ENCODE assay signal across 1 cellular context in the genomic region with DNA sequence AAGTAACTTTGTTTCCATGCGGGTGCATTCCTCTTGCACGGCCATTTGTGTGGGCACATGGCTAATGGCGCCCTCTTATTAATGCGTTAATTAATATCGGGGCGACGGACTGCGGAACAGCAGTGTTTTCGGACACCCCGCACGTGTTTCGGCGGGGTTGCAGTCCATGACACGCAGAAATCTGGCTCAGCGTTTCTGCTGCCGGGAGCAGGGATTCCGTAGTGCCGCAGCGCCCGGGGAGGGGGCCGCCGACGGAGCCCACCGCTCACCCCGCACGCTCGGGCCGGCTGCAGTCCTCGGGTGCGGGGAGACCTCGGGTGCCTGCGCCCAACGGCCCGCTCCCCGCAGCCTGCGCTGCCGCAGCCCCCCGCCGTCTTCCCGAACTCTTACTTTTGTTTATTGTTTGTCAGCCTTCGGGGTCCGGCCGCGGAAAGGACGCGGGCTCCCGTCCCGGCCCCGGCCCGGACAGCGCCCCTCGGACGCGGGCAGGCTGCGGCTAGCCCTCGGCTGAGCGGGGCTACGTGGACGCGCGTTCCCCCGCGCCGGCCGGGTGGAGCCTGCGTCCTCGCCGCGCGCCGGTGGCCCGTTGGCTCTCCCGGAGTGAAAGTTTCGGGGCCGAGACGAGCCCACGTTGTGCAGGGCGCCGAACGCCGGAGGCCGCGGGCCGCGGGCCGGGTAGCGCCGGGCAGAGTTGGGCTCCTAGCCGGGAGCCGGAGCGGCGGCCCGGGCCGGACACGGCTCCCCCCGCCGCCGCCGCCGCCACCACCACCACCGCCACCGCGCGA.
A peak's percentile ranks its signal among the peaks of the same experiment; 100 is the strongest.
TF ChIP-seq lines count a peak whose summit lies in the region.

No MANE protein-coding gene starts in this region.

TF ChIP-seq in HepG2, 621 proteins besides CTCF, POLR2A, EP300 and RAD21 (continued from another document and continues in another):
- peak; percentile 16; the same call in 1 of the 2 replicates for TF ChIP-seq ARID4A (CRISPR knock-in tag; IDR thresholded peaks at IDR 0.05; ENCODE audit: borderline replicate concordance)
- TF ChIP-seq ZNF777 (CRISPR knock-in tag; IDR thresholded peaks at IDR 0.05) = peak; percentile 27; the same call in 1 of the 2 replicates
- no peak for TF ChIP-seq HNF4A (CRISPR knock-in tag; IDR thresholded peaks at IDR 0.05)
- TF ChIP-seq STAG1 (CRISPR knock-in tag; IDR thresholded peaks at IDR 0.05) = no peak
- TF ChIP-seq, protein P1, sequence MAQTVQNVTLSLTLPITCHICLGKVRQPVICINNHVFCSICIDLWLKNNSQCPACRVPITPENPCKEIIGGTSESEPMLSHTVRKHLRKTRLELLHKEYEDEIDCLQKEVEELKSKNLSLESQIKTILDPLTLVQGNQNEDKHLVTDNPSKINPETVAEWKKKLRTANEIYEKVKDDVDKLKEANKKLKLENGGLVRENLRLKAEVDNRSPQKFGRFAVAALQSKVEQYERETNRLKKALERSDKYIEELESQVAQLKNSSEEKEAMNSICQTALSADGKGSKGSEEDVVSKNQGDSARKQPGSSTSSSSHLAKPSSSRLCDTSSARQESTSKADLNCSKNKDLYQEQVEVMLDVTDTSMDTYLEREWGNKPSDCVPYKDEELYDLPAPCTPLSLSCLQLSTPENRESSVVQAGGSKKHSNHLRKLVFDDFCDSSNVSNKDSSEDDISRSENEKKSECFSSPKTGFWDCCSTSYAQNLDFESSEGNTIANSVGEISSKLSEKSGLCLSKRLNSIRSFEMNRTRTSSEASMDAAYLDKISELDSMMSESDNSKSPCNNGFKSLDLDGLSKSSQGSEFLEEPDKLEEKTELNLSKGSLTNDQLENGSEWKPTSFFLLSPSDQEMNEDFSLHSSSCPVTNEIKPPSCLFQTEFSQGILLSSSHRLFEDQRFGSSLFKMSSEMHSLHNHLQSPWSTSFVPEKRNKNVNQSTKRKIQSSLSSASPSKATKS (CRISPR knock-in tag; IDR thresholded peaks at IDR 0.05) = 0 out of 2 replicates have a peak, but pooled peaks have one; percentile 70
- TF ChIP-seq, protein P2, sequence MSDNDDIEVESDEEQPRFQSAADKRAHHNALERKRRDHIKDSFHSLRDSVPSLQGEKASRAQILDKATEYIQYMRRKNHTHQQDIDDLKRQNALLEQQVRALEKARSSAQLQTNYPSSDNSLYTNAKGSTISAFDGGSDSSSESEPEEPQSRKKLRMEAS (IDR thresholded peaks at IDR 0.05) = peak; percentile 46; the same call in 1 of the 2 replicates
- no peak for TF ChIP-seq ZNF782 (CRISPR knock-in tag; IDR thresholded peaks at IDR 0.05; ENCODE audit: borderline replicate concordance)
- no peak; the same call in 1 of the 2 replicates for TF ChIP-seq ZNF768 (CRISPR knock-in tag; IDR thresholded peaks at IDR 0.05)
- TF ChIP-seq ZNF354B (CRISPR knock-in tag; IDR thresholded peaks at IDR 0.05) = 0 out of 2 replicates have a peak, but pooled peaks have one; percentile 44
- no peak for TF ChIP-seq TRIM24 (CRISPR knock-in tag; IDR thresholded peaks at IDR 0.05)
- peak; percentile 51; the same call in 1 of the 2 replicates for TF ChIP-seq TMF1 (CRISPR knock-in tag; IDR thresholded peaks at IDR 0.05; ENCODE audit: low read depth)
- peak; percentile 48; the same call in 1 of the 2 replicates for TF ChIP-seq ZNF441 (CRISPR knock-in tag; IDR thresholded peaks at IDR 0.05; ENCODE audit: borderline replicate concordance)
- TF ChIP-seq ZNF468 (CRISPR knock-in tag; IDR thresholded peaks at IDR 0.05) = no peak
- TF ChIP-seq MYC (CRISPR knock-in tag; IDR thresholded peaks at IDR 0.05; ENCODE audit: borderline replicate concordance) = peak; percentile 28; the same call in 1 of the 2 replicates
- TF ChIP-seq ZNF431 (CRISPR knock-in tag; IDR thresholded peaks at IDR 0.05; ENCODE audit: borderline replicate concordance, low read depth) = 0 out of 2 replicates have a peak, but pooled peaks have one; percentile 40
- no peak for TF ChIP-seq ZSCAN31 (CRISPR knock-in tag; IDR thresholded peaks at IDR 0.05; ENCODE audit: low read depth)
- no peak for TF ChIP-seq ZNF530 (CRISPR knock-in tag; IDR thresholded peaks at IDR 0.05; ENCODE audit: low read depth)
- no peak for TF ChIP-seq JUNB (CRISPR knock-in tag; IDR thresholded peaks at IDR 0.05; ENCODE audit: borderline replicate concordance)
- peak; percentile 27; the same call in 1 of the 2 replicates for TF ChIP-seq KMT2A (CRISPR knock-in tag; IDR thresholded peaks at IDR 0.05)
- TF ChIP-seq HNRNPL (IDR thresholded peaks at IDR 0.05; ENCODE audit: low read depth, low read length) = no peak
- TF ChIP-seq, protein P3, sequence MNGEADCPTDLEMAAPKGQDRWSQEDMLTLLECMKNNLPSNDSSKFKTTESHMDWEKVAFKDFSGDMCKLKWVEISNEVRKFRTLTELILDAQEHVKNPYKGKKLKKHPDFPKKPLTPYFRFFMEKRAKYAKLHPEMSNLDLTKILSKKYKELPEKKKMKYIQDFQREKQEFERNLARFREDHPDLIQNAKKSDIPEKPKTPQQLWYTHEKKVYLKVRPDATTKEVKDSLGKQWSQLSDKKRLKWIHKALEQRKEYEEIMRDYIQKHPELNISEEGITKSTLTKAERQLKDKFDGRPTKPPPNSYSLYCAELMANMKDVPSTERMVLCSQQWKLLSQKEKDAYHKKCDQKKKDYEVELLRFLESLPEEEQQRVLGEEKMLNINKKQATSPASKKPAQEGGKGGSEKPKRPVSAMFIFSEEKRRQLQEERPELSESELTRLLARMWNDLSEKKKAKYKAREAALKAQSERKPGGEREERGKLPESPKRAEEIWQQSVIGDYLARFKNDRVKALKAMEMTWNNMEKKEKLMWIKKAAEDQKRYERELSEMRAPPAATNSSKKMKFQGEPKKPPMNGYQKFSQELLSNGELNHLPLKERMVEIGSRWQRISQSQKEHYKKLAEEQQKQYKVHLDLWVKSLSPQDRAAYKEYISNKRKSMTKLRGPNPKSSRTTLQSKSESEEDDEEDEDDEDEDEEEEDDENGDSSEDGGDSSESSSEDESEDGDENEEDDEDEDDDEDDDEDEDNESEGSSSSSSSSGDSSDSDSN (CRISPR knock-in tag; IDR thresholded peaks at IDR 0.05) = peak; percentile 90; the same call in 1 of the 2 replicates
- peak; percentile 27; the same call in 1 of the 2 replicates for TF ChIP-seq SIN3A (IDR thresholded peaks at IDR 0.05; ENCODE audit: borderline replicate concordance, low read depth, low read length)
- TF ChIP-seq NR2C2 (CRISPR knock-in tag; IDR thresholded peaks at IDR 0.05; ENCODE audit: borderline replicate concordance) = no peak
- no peak for TF ChIP-seq RARG (CRISPR knock-in tag; IDR thresholded peaks at IDR 0.05; ENCODE audit: low read depth)
- peak; percentile 53; the same call in 1 of the 2 replicates for TF ChIP-seq YEATS4 (CRISPR knock-in tag; IDR thresholded peaks at IDR 0.05; ENCODE audit: borderline replicate concordance)
- TF ChIP-seq SALL1 (CRISPR knock-in tag; IDR thresholded peaks at IDR 0.05) = peak; percentile 37; the same call in 1 of the 2 replicates
- TF ChIP-seq ZNF205 (CRISPR knock-in tag; IDR thresholded peaks at IDR 0.05) = no peak
- no peak for TF ChIP-seq XRCC5 (optimal IDR thresholded peaks at IDR 0.05; ENCODE audit: low read length)
- TF ChIP-seq ZNF225 (CRISPR knock-in tag; IDR thresholded peaks at IDR 0.05) = no peak
- TF ChIP-seq ZNF790 (CRISPR knock-in tag; IDR thresholded peaks at IDR 0.05; ENCODE audit: borderline replicate concordance) = peak; percentile 51; the same call in 1 of the 2 replicates
- no peak for TF ChIP-seq RBAK (CRISPR knock-in tag; IDR thresholded peaks at IDR 0.05)
- TF ChIP-seq FOXA1 (IDR thresholded peaks at IDR 0.05) = no peak
- no peak for TF ChIP-seq FOXA1 (CRISPR knock-in tag; IDR thresholded peaks at IDR 0.05)
- peak; percentile 68 for TF ChIP-seq ZNF563 (CRISPR knock-in tag; IDR thresholded peaks at IDR 0.05)
- no peak for TF ChIP-seq ZNF280D (CRISPR knock-in tag; IDR thresholded peaks at IDR 0.05)
- TF ChIP-seq ZFY (CRISPR knock-in tag; IDR thresholded peaks at IDR 0.05) = peak; percentile 53
- peak; percentile 54 for TF ChIP-seq ZNF574 (CRISPR knock-in tag; IDR thresholded peaks at IDR 0.05)
- TF ChIP-seq PAWR (CRISPR knock-in tag; IDR thresholded peaks at IDR 0.05; ENCODE audit: borderline replicate concordance) = no peak
- peak; percentile 22; the same call in 1 of the 2 replicates for TF ChIP-seq KDM5B (CRISPR knock-in tag; IDR thresholded peaks at IDR 0.05; ENCODE audit: borderline replicate concordance)
- TF ChIP-seq TCF7L2 (IDR thresholded peaks at IDR 0.05; ENCODE audit: low read depth, low read length) = no peak
- TF ChIP-seq PHF8 (CRISPR knock-in tag; IDR thresholded peaks at IDR 0.05) = peak; percentile 23
- 0 out of 2 replicates have a peak, but pooled peaks have one; percentile 14 for TF ChIP-seq MEIS2 (CRISPR knock-in tag; IDR thresholded peaks at IDR 0.05)
- TF ChIP-seq ZNF496 (CRISPR knock-in tag; IDR thresholded peaks at IDR 0.05; ENCODE audit: insufficient replicate concordance) = no peak
- no peak for TF ChIP-seq ARNT2 (CRISPR knock-in tag; IDR thresholded peaks at IDR 0.05; ENCODE audit: low read depth)
- no peak for TF ChIP-seq ZNF737 (CRISPR knock-in tag; IDR thresholded peaks at IDR 0.05; ENCODE audit: borderline replicate concordance)
